14 cellular contexts compared by ENCODE assay signal in genomic region chr16:89304181-89304851, GRCh38.
A peak's percentile ranks its signal among the peaks of the same experiment; 100 is the strongest.
DNase-seq lines count a peak whose midpoint lies in the region; ATAC-seq and TF ChIP-seq lines count a peak whose summit lies in the region.
"Had no signal": no experiment of that assay in that cellular context is flagged by ENCODE, and none has a peak within 500 bp of the region (broad histone marks: within the 10 kb centered on the region; RNA-seq: fewer than 3 reads in every experiment).

No MANE protein-coding gene starts in this region.

- H3K9me3 ChIP-seq in HEK293 (ENCODE audit: control insufficient read depth, insufficient read depth, low read depth, low read length) (no peaks in the 10 kb centered on the region), neutrophil (no peaks in the 10 kb centered on the region)

- in situ Hi-C loops in G401 (cut with HindIII; ENCODE audit: low sequenced_read_pairs), result no loop called here

- H3K27ac ChIP-seq in HEK293 (ENCODE audit: extremely low read depth, low read depth, low read length) (no peak overlapping the region), neutrophil (peak overlapping the region; percentile 46)

- no peaks in the 10 kb centered on the region for H3K9me3 Mint-ChIP-seq in activated CD4-positive, alpha-beta T cell treated with anti-CD3 and anti-CD28 coated beads, Interleukin-2, amount 10 ng/mL, durations not matched to agents 7 days and 5 days
- no peaks in the 10 kb centered on the region for H3K9me3 Mint-ChIP-seq in central memory CD8-positive, alpha-beta T cell
- H3K9me3 Mint-ChIP-seq: dendritic cell treated with granulocyte-macrophage colony-stimulating factor and Interleukin-4, amounts not matched to agents 40 ng/mL and 50 ng/mL, for 4 days; naive B cell had no signal

- CTCF ChIA-PET in activated CD4-positive, alpha-beta T cell treated with anti-CD3 and anti-CD28 coated beads, Interleukin-2, amount 10 ng/mL, durations not matched to agents 7 days and 5 days (lab: Charles Lee), result interaction anchor here (1.4 kb wide), 1 partner anchor 11 kb away, joined by 6 read pairs; no protein-coding TSS in a partner anchor
- CTCF ChIA-PET in HEK293 (lab: Yijun Ruan, JAX), result interaction anchor here (0.7 to 1.1 kb wide), 2 partner anchors 19 to 23 kb away, joined by 3 to 4 read pairs; no protein-coding TSS in a partner anchor

- peaks cover 0 to 53% of the 10 kb centered on the region in 2 experiments; a peak in 2 of 3 replicates for H3K36me3 ChIP-seq in HEK293 (ENCODE audit: control insufficient read depth in 2 of 2, insufficient read depth in 1 of 2, low read length in 2 of 2)
- H3K36me3 ChIP-seq in neutrophil, result peaks cover 53% of the 10 kb centered on the region

- no peak for ATAC-seq in central memory CD8-positive, alpha-beta T cell (replicated peaks; ENCODE audit: extremely low read depth, poor library complexity, severe bottlenecking)
- ATAC-seq in GM18502 (IDR thresholded peaks at IDR 0.05; ENCODE audit: poor library complexity, unreplicated experiment), result no peak

- peaks cover 39% of the 10 kb centered on the region for H3K36me3 Mint-ChIP-seq in activated CD4-positive, alpha-beta T cell treated with anti-CD3 and anti-CD28 coated beads, Interleukin-2, amount 10 ng/mL, durations not matched to agents 7 days and 5 days (ENCODE audit: low read depth)
- peaks cover 21% of the 10 kb centered on the region for H3K36me3 Mint-ChIP-seq in central memory CD8-positive, alpha-beta T cell (ENCODE audit: insufficient read depth)

- H3K4me3 ChIP-seq in HEK293 (ENCODE audit: low read depth, low read length), result no peak overlapping the region
- H3K4me3 ChIP-seq in neutrophil (ENCODE audit: low read depth in 1 of 2, low read length in 1 of 2), result no peak overlapping the region

- H3K27ac Mint-ChIP-seq in activated CD4-positive, alpha-beta T cell treated with anti-CD3 and anti-CD28 coated beads, Interleukin-2, amount 10 ng/mL, durations not matched to agents 7 days and 5 days, result peak overlapping the region; percentile 58
- H3K27ac Mint-ChIP-seq in central memory CD8-positive, alpha-beta T cell (ENCODE audit: low read depth), result peak overlapping the region; percentile 77
- H3K27ac Mint-ChIP-seq: dendritic cell treated with granulocyte-macrophage colony-stimulating factor and Interleukin-4, amounts not matched to agents 40 ng/mL and 50 ng/mL, for 4 days had no signal

- TF ChIP-seq CTCF in HEK293 (tag by site-specific recombination; IDR thresholded peaks at IDR 0.05), result no peak
- TF ChIP-seq CTCF in neutrophil (IDR thresholded peaks at IDR 0.05), result no peak

- no peak overlapping the region for H3K4me3 Mint-ChIP-seq in activated CD4-positive, alpha-beta T cell treated with anti-CD3 and anti-CD28 coated beads, Interleukin-2, amount 10 ng/mL, durations not matched to agents 7 days and 5 days
- H3K4me3 Mint-ChIP-seq in central memory CD8-positive, alpha-beta T cell, result peak overlapping the region; percentile 57
- H3K4me3 Mint-ChIP-seq: dendritic cell treated with granulocyte-macrophage colony-stimulating factor and Interleukin-4, amounts not matched to agents 40 ng/mL and 50 ng/mL, for 4 days; naive B cell had no signal

- DNase-seq in activated CD4-positive, alpha-beta T cell treated with anti-CD3 and anti-CD28 coated beads, Interleukin-2, amount 10 ng/mL, durations not matched to agents 7 days and 5 days, result no peak
- no peak for DNase-seq in activated CD4-positive, alpha-beta T cell treated with anti-CD3 and anti-CD28 coated beads for 1 hour
- DNase-seq in central memory CD8-positive, alpha-beta T cell (ENCODE audit: low spot score in 2 of 2), result no peak
- DNase-seq in G401 (ENCODE audit: low spot score) (no peak), hippocampal formation (lab: John Stamatoyannopoulos, UW) (no peak)
- DNase-seq: 8988T, NCI-H187 treated with DMSO at 0.1 percent for 48 hours, NCI-H526, retina had no signal

- POLR2A ChIA-PET in activated CD4-positive, alpha-beta T cell treated with anti-CD3 and anti-CD28 coated beads, Interleukin-2, amount 10 ng/mL, durations not matched to agents 7 days and 5 days (lab: Charles Lee), result no interaction called here
- POLR2A ChIA-PET in HEK293 (lab: Yijun Ruan, JAX), result no interaction called here

- no peaks in the 10 kb centered on the region for H3K27me3 ChIP-seq in neutrophil

- no peaks in the 10 kb centered on the region for H3K4me1 ChIP-seq in HEK293 (ENCODE audit: control insufficient read depth, insufficient read depth, low read length)
- peaks cover 6 to 17% of the 10 kb centered on the region in 2 experiments for H3K4me1 ChIP-seq in neutrophil (ENCODE audit: control insufficient read depth in 1 of 2, insufficient read depth in 1 of 2, low read depth in 1 of 2, low read length in 1 of 2)

- H3K4me1 Mint-ChIP-seq in activated CD4-positive, alpha-beta T cell treated with anti-CD3 and anti-CD28 coated beads, Interleukin-2, amount 10 ng/mL, durations not matched to agents 7 days and 5 days, result peaks cover 35% of the 10 kb centered on the region
- H3K4me1 Mint-ChIP-seq in central memory CD8-positive, alpha-beta T cell, result peaks cover 54% of the 10 kb centered on the region

- H3K27me3 Mint-ChIP-seq in activated CD4-positive, alpha-beta T cell treated with anti-CD3 and anti-CD28 coated beads, Interleukin-2, amount 10 ng/mL, durations not matched to agents 7 days and 5 days, result no peaks in the 10 kb centered on the region
- no peaks in the 10 kb centered on the region for H3K27me3 Mint-ChIP-seq in central memory CD8-positive, alpha-beta T cell
- H3K27me3 Mint-ChIP-seq: dendritic cell treated with granulocyte-macrophage colony-stimulating factor and Interleukin-4, amounts not matched to agents 40 ng/mL and 50 ng/mL, for 4 days; naive B cell had no signal

TF ChIP-seq in HEK293, 187 proteins besides CTCF, POLR2A, EP300 and RAD21:
- TF ChIP-seq, protein P1, sequence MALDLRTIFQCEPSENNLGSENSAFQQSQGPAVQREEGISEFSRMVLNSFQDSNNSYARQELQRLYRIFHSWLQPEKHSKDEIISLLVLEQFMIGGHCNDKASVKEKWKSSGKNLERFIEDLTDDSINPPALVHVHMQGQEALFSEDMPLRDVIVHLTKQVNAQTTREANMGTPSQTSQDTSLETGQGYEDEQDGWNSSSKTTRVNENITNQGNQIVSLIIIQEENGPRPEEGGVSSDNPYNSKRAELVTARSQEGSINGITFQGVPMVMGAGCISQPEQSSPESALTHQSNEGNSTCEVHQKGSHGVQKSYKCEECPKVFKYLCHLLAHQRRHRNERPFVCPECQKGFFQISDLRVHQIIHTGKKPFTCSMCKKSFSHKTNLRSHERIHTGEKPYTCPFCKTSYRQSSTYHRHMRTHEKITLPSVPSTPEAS (tag by site-specific recombination; IDR thresholded peaks at IDR 0.05), result peak; percentile 99
- no peak for TF ChIP-seq ZNF549 (tag by site-specific recombination; IDR thresholded peaks at IDR 0.05)
- TF ChIP-seq ZNF248 (tag by site-specific recombination; IDR thresholded peaks at IDR 0.05), result peak; percentile 11; the same call in 1 of the 2 replicates
- TF ChIP-seq, protein P2, sequence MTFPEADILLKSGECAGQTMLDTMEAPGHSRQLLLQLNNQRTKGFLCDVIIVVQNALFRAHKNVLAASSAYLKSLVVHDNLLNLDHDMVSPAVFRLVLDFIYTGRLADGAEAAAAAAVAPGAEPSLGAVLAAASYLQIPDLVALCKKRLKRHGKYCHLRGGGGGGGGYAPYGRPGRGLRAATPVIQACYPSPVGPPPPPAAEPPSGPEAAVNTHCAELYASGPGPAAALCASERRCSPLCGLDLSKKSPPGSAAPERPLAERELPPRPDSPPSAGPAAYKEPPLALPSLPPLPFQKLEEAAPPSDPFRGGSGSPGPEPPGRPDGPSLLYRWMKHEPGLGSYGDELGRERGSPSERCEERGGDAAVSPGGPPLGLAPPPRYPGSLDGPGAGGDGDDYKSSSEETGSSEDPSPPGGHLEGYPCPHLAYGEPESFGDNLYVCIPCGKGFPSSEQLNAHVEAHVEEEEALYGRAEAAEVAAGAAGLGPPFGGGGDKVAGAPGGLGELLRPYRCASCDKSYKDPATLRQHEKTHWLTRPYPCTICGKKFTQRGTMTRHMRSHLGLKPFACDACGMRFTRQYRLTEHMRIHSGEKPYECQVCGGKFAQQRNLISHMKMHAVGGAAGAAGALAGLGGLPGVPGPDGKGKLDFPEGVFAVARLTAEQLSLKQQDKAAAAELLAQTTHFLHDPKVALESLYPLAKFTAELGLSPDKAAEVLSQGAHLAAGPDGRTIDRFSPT (tag by site-specific recombination; IDR thresholded peaks at IDR 0.05), result peak; percentile 91
- no peak for TF ChIP-seq ZNF76 (tag by site-specific recombination; IDR thresholded peaks at IDR 0.05; ENCODE audit: borderline replicate concordance, low read depth)
